In genomic region chr1:175146535-175147213, GRCh38 we compare ENCODE assay signal across 8 cellular contexts. TPM values are rescaled to one million over a fixed set of nuclear protein-coding genes. Genes with fewer than 3 reads are reported as not detected.
A peak's percentile ranks its signal among the peaks of the same experiment; 100 is the strongest.
DNase-seq lines count a peak whose midpoint lies in the region; ATAC-seq, FAIRE-seq and TF ChIP-seq lines count a peak whose summit lies in the region.

No MANE protein-coding gene starts in this region.

- H3K4me3 ChIP-seq in CD4-positive, alpha-beta memory T cell (ENCODE audit: low read length in 2 of 2) = no peak overlapping the region
- H3K4me3 ChIP-seq in NB4 (ENCODE audit: low read depth, low read length) (no peak overlapping the region), adrenal gland (no peak overlapping the region), small intestine (ENCODE audit: low read depth in 1 of 2, low read length in 2 of 2) (no peak overlapping the region)

- no peaks in the 10 kb centered on the region for H3K36me3 Mint-ChIP-seq in CD4-positive, alpha-beta memory T cell
- H3K36me3 Mint-ChIP-seq in T-helper 17 cell (ENCODE audit: low read depth) = peaks cover 4% of the 10 kb centered on the region

- H3K4me1 ChIP-seq in CD4-positive, alpha-beta memory T cell (ENCODE audit: insufficient read depth, low read length) = peaks cover 2% of the 10 kb centered on the region
- H3K4me1 ChIP-seq in adrenal gland (replicated peaks in 1 of 2) (no peaks in the 10 kb centered on the region), small intestine (ENCODE audit: control insufficient read depth in 2 of 2, insufficient read depth in 1 of 2, low read depth in 1 of 2, low read length in 1 of 2) (no peaks in the 10 kb centered on the region)

- peaks cover 17% of the 10 kb centered on the region in 2 donors for H3K27me3 Mint-ChIP-seq in CD4-positive, alpha-beta memory T cell
- H3K27me3 Mint-ChIP-seq in T-helper 17 cell = peaks cover 53% of the 10 kb centered on the region

- no peak overlapping the region for H3K27ac ChIP-seq in CD4-positive, alpha-beta memory T cell (ENCODE audit: low read depth, low read length)
- H3K27ac ChIP-seq in adrenal gland (no peak overlapping the region), small intestine (ENCODE audit: low read depth in 1 of 2, low read length in 1 of 2) (no peak overlapping the region)

- peak overlapping the region in 1 of 8 donors; percentile 22 for H3K4me3 Mint-ChIP-seq in CD4-positive, alpha-beta memory T cell
- H3K4me3 Mint-ChIP-seq in T-helper 17 cell = no peak overlapping the region

- ATAC-seq in GM21423 (IDR thresholded peaks at IDR 0.05; ENCODE audit: unreplicated experiment) = peak; percentile 51
- ATAC-seq in T-helper 17 cell = peak; percentile 77

- H3K9me3 ChIP-seq in CD4-positive, alpha-beta memory T cell (ENCODE audit: control insufficient read depth in 1 of 2, low read length in 2 of 2) = no peaks in the 10 kb centered on the region
- H3K9me3 ChIP-seq in T-helper 17 cell (ENCODE audit: control insufficient read depth, low read length, poor library complexity, severe bottlenecking) (no peaks in the 10 kb centered on the region), adrenal gland (replicated peaks in 1 of 3) (no peaks in the 10 kb centered on the region), small intestine (ENCODE audit: control insufficient read depth, low read depth) (no peaks in the 10 kb centered on the region)

- no peaks in the 10 kb centered on the region for H3K9me3 Mint-ChIP-seq in CD4-positive, alpha-beta memory T cell

- peak; percentile 87 for TF ChIP-seq CTCF in NB4 (IDR thresholded peaks at IDR 0.05; ENCODE audit: low read depth, low read length)
- TF ChIP-seq CTCF in adrenal gland (IDR thresholded peaks at IDR 0.05) = peak; percentile 41 to 77 (median 70)

- TF ChIP-seq POLR2A in NB4 (IDR thresholded peaks at IDR 0.05; ENCODE audit: extremely low read depth, insufficient read length) (no peak), adrenal gland (IDR thresholded peaks at IDR 0.05) (no peak)

- no peaks in the 10 kb centered on the region for H3K36me3 ChIP-seq in CD4-positive, alpha-beta memory T cell (ENCODE audit: insufficient read depth, low read length)
- H3K36me3 ChIP-seq in adrenal gland (replicated peaks in 1 of 2) = no peaks in the 10 kb centered on the region
- no peaks in the 10 kb centered on the region for H3K36me3 ChIP-seq in small intestine (ENCODE audit: control insufficient read depth in 2 of 2, insufficient read depth in 2 of 2, low read length in 2 of 2)

- intact Hi-C loops in CD4-positive, alpha-beta memory T cell (cut with micrococcal nuclease) = loop anchor here (1.0 kb wide), 1 partner anchor 117 kb away; no protein-coding TSS in a partner anchor
- intact Hi-C loops in adrenal gland (cut with DNase I) = no loop called here

- POLR2A ChIA-PET in CD4-positive, alpha-beta memory T cell (lab: Charles Lee; ENCODE audit: partially characterized antibody) = no interaction called here

- DNase-seq in CD4-positive, alpha-beta memory T cell = peak; percentile 47 to 58 (median 54)
- peak; percentile 66 for DNase-seq in NB4 (ENCODE audit: low read depth)
- peak; percentile 44 to 64 (median 49) for DNase-seq in T-helper 17 cell
- peak; percentile 54 to 82 (median 67) for DNase-seq in adrenal gland
- DNase-seq in hepatic stellate cell (ENCODE audit: low spot score) = peak; percentile 76
- DNase-seq in small intestine = peak; percentile 54
- no peak for DNase-seq in NCI-H2029 (lab: John Stamatoyannopoulos, UW)

- peaks cover 0 to 13% (median 7%) of the 10 kb centered on the region in 4 donors for H3K4me1 Mint-ChIP-seq in CD4-positive, alpha-beta memory T cell
- H3K4me1 Mint-ChIP-seq in T-helper 17 cell = peaks cover 20% of the 10 kb centered on the region

- WGBS in adrenal gland, 4 donors = 27 to 35% (median 30%) methylated on average over 21 of the region's 21 CpGs
- WGBS in small intestine, 3 donors = 29 to 30% (median 30%) methylated on average over 21 of the region's 21 CpGs

- FAIRE-seq in small intestine (lab: Jason Lieb, UNC) = no peak

- CTCF ChIA-PET in CD4-positive, alpha-beta memory T cell (lab: Charles Lee; ENCODE audit: partially characterized antibody) = interaction anchor here (0.6 to 9.9 kb wide), 42 partner anchors 9 to 1792 kb away, joined by 3 to 490 read pairs (median 4); no protein-coding TSS in a partner anchor

- no peaks in the 10 kb centered on the region for H3K27me3 ChIP-seq in CD4-positive, alpha-beta memory T cell (ENCODE audit: insufficient read depth, low read length)
- H3K27me3 ChIP-seq in adrenal gland = no peaks in the 10 kb centered on the region
- H3K27me3 ChIP-seq in small intestine (ENCODE audit: control insufficient read depth in 2 of 2, insufficient read depth in 2 of 2, low read length in 2 of 2) = no peaks in the 10 kb centered on the region

- H3K27ac Mint-ChIP-seq in CD4-positive, alpha-beta memory T cell = no peak overlapping the region
- H3K27ac Mint-ChIP-seq in T-helper 17 cell = peak overlapping the region; percentile 21

RNA-seq across cellular contexts. Expression of gene KIAA0040, which starts 45.9 kb away (rescaled TPM):
- total RNA-seq in CD4-positive, alpha-beta memory T cell = 10 to 100 TPM; 28.7 to 33.6 TPM
- polyA plus RNA-seq in CD4-positive, alpha-beta memory T cell = 10 to 100 TPM; 36.2 to 53.8 TPM
- 10 to 100 TPM; 29.0 to 31.5 TPM for total RNA-seq in T-helper 17 cell
- 10 to 100 TPM in 6 of 8 donors, 1 to 10 TPM in 2; 7.6 to 54.3 (median 21.5) TPM for total RNA-seq in adrenal gland
- 1 to 10 TPM; 5.0 to 9.5 (median 7.4) TPM for polyA plus RNA-seq in adrenal gland
- polyA plus RNA-seq in small intestine = 10 to 100 TPM in 1 of 3 donors, 1 to 10 TPM in 2; 5.4 to 15.2 (median 6.8) TPM
